ENCODE assay signal across 9 cellular contexts in genomic region chr18:14179306-14179705, GRCh38. TPM values are rescaled to one million over a fixed set of nuclear protein-coding genes. Genes with fewer than 3 reads are reported as not detected.
DNase-seq lines count a peak whose midpoint lies in the region; ATAC-seq and TF ChIP-seq lines count a peak whose summit lies in the region.
"Had no signal": no experiment of that assay in that cellular context is flagged by ENCODE, and none has a peak within 500 bp of the region (broad histone marks: within the 10 kb centered on the region; RNA-seq: fewer than 3 reads in every experiment).

No MANE protein-coding gene starts in this region.

- no peaks in the 10 kb centered on the region for H3K36me3 ChIP-seq in thyroid gland
- H3K36me3 ChIP-seq: right lobe of liver had no signal

- H3K9me3 Mint-ChIP-seq in activated B cell treated with CpG ODN at 0.5 μM for 24 hours, result no peaks in the 10 kb centered on the region

- no peaks in the 10 kb centered on the region for H3K9me3 ChIP-seq in right cardiac atrium (ENCODE audit: control insufficient read depth, low read length)
- no peaks in the 10 kb centered on the region for H3K9me3 ChIP-seq in thyroid gland
- H3K9me3 ChIP-seq: right lobe of liver had no signal

- H3K36me3 Mint-ChIP-seq in activated B cell treated with CpG ODN at 0.5 μM for 24 hours (ENCODE audit: low read depth), result no peaks in the 10 kb centered on the region

- ATAC-seq in activated B cell treated with CpG ODN at 0.5 μM for 24 hours (ENCODE audit: low read depth), result no peak
- ATAC-seq in right cardiac atrium, result peak in 1 of 2 donors; percentile 32
- ATAC-seq in GM21390 (IDR thresholded peaks at IDR 0.05; ENCODE audit: unreplicated experiment), result no peak

- TF ChIP-seq CTCF in activated B cell treated with CpG ODN at 0.5 μM for 24 hours (IDR thresholded peaks at IDR 0.05) (no peak), thyroid gland (IDR thresholded peaks at IDR 0.05) (no peak)

- no peak for TF ChIP-seq POLR2A in thyroid gland (IDR thresholded peaks at IDR 0.05)

- 16% methylated on average over 28 of the region's 28 CpGs for WGBS in right cardiac atrium
- WGBS in thyroid gland, 2 donors, result 31 to 41% methylated on average over 9 to 14 of the region's 28 CpGs

- no peaks in the 10 kb centered on the region for H3K27me3 Mint-ChIP-seq in activated B cell treated with CpG ODN at 0.5 μM for 24 hours

- H3K4me1 ChIP-seq in right cardiac atrium (ENCODE audit: control insufficient read depth, insufficient read depth, low read length), result no peaks in the 10 kb centered on the region
- no peaks in the 10 kb centered on the region for H3K4me1 ChIP-seq in thyroid gland
- H3K4me1 ChIP-seq: right lobe of liver had no signal

- POLR2A ChIA-PET in activated B cell treated with CpG ODN at 0.5 μM for 24 hours (lab: Charles Lee), result no interaction called here

- no peak overlapping the region for H3K27ac ChIP-seq in right cardiac atrium (ENCODE audit: low read length)
- H3K27ac ChIP-seq in thyroid gland, result no peak overlapping the region
- H3K27ac ChIP-seq: right lobe of liver had no signal

- intact Hi-C loops in activated B cell treated with CpG ODN at 0.5 μM for 24 hours (cut with micrococcal nuclease) (loop anchor here (5.0 kb wide), 1 partner anchor 238 kb away; no protein-coding TSS in a partner anchor), right cardiac atrium (cut with DNase I) (loop anchor here in 1 of 4 donors (5.0 kb wide), 1 partner anchor 213 kb away; no protein-coding TSS in a partner anchor), thyroid gland (cut with DNase I) (no loop called here)

- H3K4me1 Mint-ChIP-seq in activated B cell treated with CpG ODN at 0.5 μM for 24 hours, result peaks cover 1% of the 10 kb centered on the region

- H3K4me3 ChIP-seq in right cardiac atrium (ENCODE audit: low read length) (peak overlapping the region; percentile 26), thyroid gland (replicated peaks in 1 of 3) (peak overlapping the region in 2 of 3 donors; percentile 32 to 62)

- H3K27me3 ChIP-seq in right cardiac atrium (ENCODE audit: control insufficient read depth, insufficient read depth) (no peaks in the 10 kb centered on the region), thyroid gland (no peaks in the 10 kb centered on the region)
- H3K27me3 ChIP-seq: right lobe of liver had no signal

- peak overlapping the region; percentile 88 for H3K4me3 Mint-ChIP-seq in activated B cell treated with CpG ODN at 0.5 μM for 24 hours

- peak overlapping the region; percentile 71 for H3K27ac Mint-ChIP-seq in activated B cell treated with CpG ODN at 0.5 μM for 24 hours

- CTCF ChIA-PET in activated B cell treated with CpG ODN at 0.5 μM for 24 hours (lab: Charles Lee), result no interaction called here

- DNase-seq in activated T-cell treated with anti-CD3 and anti-CD28 coated beads for 1 hour (ENCODE audit: low read depth) (peak; percentile 8), activated T-cell treated with anti-CD3 and anti-CD28 coated beads for 4 hours (no peak), activated B cell treated with CpG ODN at 0.5 μM for 24 hours (no peak), right cardiac atrium (no peak), thyroid gland (no peak), NCI-H2029 (lab: John Stamatoyannopoulos, UW) (no peak), DMS53 (lab: John Stamatoyannopoulos, UW) (no peak)

RNA-seq across cellular contexts. Expression of gene ZNF519, which starts 47.1 kb away (rescaled TPM):
- total RNA-seq in activated B cell treated with CpG ODN at 0.5 μM for 24 hours (15.9 and 17.3 TPM in 2 replicates), right cardiac atrium (1 to 10 TPM; 4.3 to 7.9 (median 5.2) TPM), thyroid gland (10 to 100 TPM in 2 of 4 donors, 1 to 10 TPM in 2; 2.9 to 12.0 (median 8.5) TPM)
- 1.9 TPM for polyA plus RNA-seq in right cardiac atrium
